Comparison of ENCODE assay signal across 9 cellular contexts in genomic region chr4:71188197-71188625, GRCh38.
A peak's percentile ranks its signal among the peaks of the same experiment; 100 is the strongest.
DNase-seq lines count a peak whose midpoint lies in the region; ATAC-seq and TF ChIP-seq lines count a peak whose summit lies in the region.
"Had no signal": no experiment of that assay in that cellular context is flagged by ENCODE, and none has a peak within 500 bp of the region (broad histone marks: within the 10 kb centered on the region; RNA-seq: fewer than 3 reads in every experiment).

No MANE protein-coding gene starts in this region.

- no peak overlapping the region for H3K27ac ChIP-seq in AG04450 (ENCODE audit: low read depth, low read length)
- H3K27ac ChIP-seq in HUES48 (ENCODE audit: low read depth, low read length) = no peak overlapping the region

- peak overlapping the region; percentile 78 for H3K4me3 Mint-ChIP-seq in chondrocyte (ENCODE audit: unreplicated experiment)
- peak overlapping the region; percentile 77 to 87 (median 82) for H3K4me3 Mint-ChIP-seq in naive thymus-derived CD8-positive, alpha-beta T cell

- H3K4me1 ChIP-seq in HUES48 (ENCODE audit: control insufficient read depth, insufficient read depth, low read length) = peaks cover 17% of the 10 kb centered on the region

- peaks cover 37% of the 10 kb centered on the region for H3K4me1 Mint-ChIP-seq in chondrocyte (ENCODE audit: low read depth)
- peaks cover 11 to 28% (median 25%) of the 10 kb centered on the region in 4 donors for H3K4me1 Mint-ChIP-seq in naive thymus-derived CD8-positive, alpha-beta T cell

- TF ChIP-seq CTCF in AG04450 (IDR thresholded peaks at IDR 0.05; ENCODE audit: low read depth, low read length) = no peak; the same call in 1 of the 2 replicates
- peak; percentile 23 for TF ChIP-seq CTCF in chondrocyte (IDR thresholded peaks at IDR 0.05)

- no peaks in the 10 kb centered on the region; the same call in 1 of the 2 replicates for H3K9me3 ChIP-seq in AG04450 (ENCODE audit: control insufficient read depth, insufficient read depth, low read length)
- H3K9me3 ChIP-seq in HUES48 (ENCODE audit: control insufficient read depth, insufficient read depth, low read length) = no peaks in the 10 kb centered on the region

- H3K27me3 ChIP-seq in AG04450 (ENCODE audit: control insufficient read depth, insufficient read depth, low read length) = no peaks in the 10 kb centered on the region
- peaks cover 52% of the 10 kb centered on the region for H3K27me3 ChIP-seq in HUES48 (ENCODE audit: control insufficient read depth, insufficient read depth, low read length)

- H3K27ac Mint-ChIP-seq in chondrocyte (ENCODE audit: unreplicated experiment) = peak overlapping the region; percentile 47
- H3K27ac Mint-ChIP-seq in naive thymus-derived CD8-positive, alpha-beta T cell = peak overlapping the region in 4 of 10 donors; percentile 54 to 80 (median 66)

- peak in 1 of 2 donors; percentile 17 for ATAC-seq in naive thymus-derived CD8-positive, alpha-beta T cell
- no peak for ATAC-seq in HG02840 (IDR thresholded peaks at IDR 0.05; ENCODE audit: low FRiP score, unreplicated experiment)
- no peak for ATAC-seq in GM18520 (IDR thresholded peaks at IDR 0.05; ENCODE audit: unreplicated experiment)
- no peak for ATAC-seq in HG03039 (IDR thresholded peaks at IDR 0.05; ENCODE audit: unreplicated experiment)

- peak overlapping the region; percentile 78 for H3K4me3 ChIP-seq in AG04450 (ENCODE audit: low read depth, low read length)
- peak overlapping the region; percentile 85 for H3K4me3 ChIP-seq in HUES48 (ENCODE audit: low read depth, low read length)
- H3K4me3 ChIP-seq: GM12878 had no signal

- no peaks in the 10 kb centered on the region for H3K36me3 ChIP-seq in HUES48 (ENCODE audit: control insufficient read depth, insufficient read depth, low read length)

- POLR2A ChIA-PET in AG04450 (lab: Yijun Ruan, JAX) = no interaction called here
- POLR2A ChIA-PET in naive thymus-derived CD8-positive, alpha-beta T cell (lab: Charles Lee) = no interaction called here

- H3K36me3 Mint-ChIP-seq in chondrocyte (ENCODE audit: low read depth) = no peaks in the 10 kb centered on the region
- H3K36me3 Mint-ChIP-seq in naive thymus-derived CD8-positive, alpha-beta T cell = no peaks in the 10 kb centered on the region

- peaks cover 15% of the 10 kb centered on the region for H3K27me3 Mint-ChIP-seq in chondrocyte (ENCODE audit: low read depth)
- H3K27me3 Mint-ChIP-seq in naive thymus-derived CD8-positive, alpha-beta T cell = peaks cover 29 to 68% (median 43%) of the 10 kb centered on the region in 5 donors

- DNase-seq in AG04450 (ENCODE audit: low read depth, low spot score) = no peak
- no peak for DNase-seq in chondrocyte (ENCODE audit: low spot score)
- no peak for DNase-seq in naive thymus-derived CD8-positive, alpha-beta T cell
- no peak for DNase-seq in HuH-7.5 (ENCODE audit: low spot score)

- H3K9me3 Mint-ChIP-seq in chondrocyte (ENCODE audit: low read depth) = no peaks in the 10 kb centered on the region
- H3K9me3 Mint-ChIP-seq in naive thymus-derived CD8-positive, alpha-beta T cell = no peaks in the 10 kb centered on the region

- no peak overlapping the region for H3K9ac ChIP-seq in HUES48 (ENCODE audit: low read depth, low read length)

- CTCF ChIA-PET in AG04450 (lab: Charles Lee) = interaction anchor here (0.6 to 4.7 kb wide), 9 partner anchors 41 to 1134 kb away, joined by 3 to 28 read pairs (median 3); partner anchors contain the start of gene SLC4A4
